ENCODE assay signal across 22 cellular contexts in the genomic region with DNA sequence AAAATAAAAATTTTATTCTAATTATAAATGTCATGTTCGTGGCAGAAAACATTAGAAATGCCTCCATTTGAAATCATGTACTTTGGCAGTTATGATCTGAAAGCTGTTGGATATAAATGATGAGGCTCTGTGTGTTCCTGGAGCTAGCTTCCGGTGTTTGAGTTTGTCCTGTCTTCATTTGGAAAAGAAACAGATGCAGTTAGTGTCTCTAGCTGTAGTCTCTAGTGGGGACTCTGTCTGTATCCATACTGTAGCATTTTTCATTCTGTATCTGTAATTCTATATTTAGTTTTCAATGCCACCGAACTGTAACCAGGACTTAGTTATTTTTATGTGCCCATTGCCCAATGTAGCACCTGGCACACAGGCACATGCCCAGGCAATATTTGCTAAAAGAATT.
"Had no signal": no experiment of that assay in that cellular context is flagged by ENCODE, and none has a peak within 500 bp of the region (broad histone marks: within the 10 kb centered on the region; RNA-seq: fewer than 3 reads in every experiment).

No MANE protein-coding gene starts in this region.

- H3K27me3 ChIP-seq: neural progenitor cell, stomach, thyroid gland had no signal

- H3K27ac ChIP-seq: coronary artery, neural progenitor cell, parathyroid adenoma, stomach, thyroid gland had no signal

- ATAC-seq: effector memory CD8-positive, alpha-beta T cell; left lobe of liver; mucosa of descending colon; natural killer cell treated with Interleukin-12 subunit alpha and Interleukin-12 subunit beta and Interleukin-15 and Interleukin-18, amount 100 ng/mL, for 72 hours; sciatic nerve; stimulated activated effector memory CD8-positive, alpha-beta T cell treated with anti-CD3 and anti-CD28 coated beads, Interleukin-12 subunit alpha, Interleukin-12 subunit beta, amount 100 ng/mL, for 72 hours had no signal

- DNase-seq: effector memory CD8-positive, alpha-beta T cell; erythroblast; head of caudate nucleus; mesenchymal stem cell; mucosa of descending colon; naive B cell; stimulated activated CD4-positive, alpha-beta T cell treated with anti-CD3 and anti-CD28 coated beads, Interleukin-2, amount 100 ng/mL, for 24 hours; stimulated activated CD4-positive, alpha-beta T cell treated with anti-CD3 and anti-CD28 coated beads, Interleukin-4, amount 100 ng/mL, for 24 hours; stimulated activated naive CD4-positive, alpha-beta T cell treated with Interleukin-2 at 50 U/mL for 16 hours; stomach; thyroid gland had no signal

- H2AFZ ChIP-seq: neural progenitor cell, parathyroid adenoma had no signal

- H3K27ac Mint-ChIP-seq: effector memory CD8-positive, alpha-beta T cell; mesothelial cell of epicardium; natural killer cell treated with Interleukin-12 subunit alpha and Interleukin-12 subunit beta and Interleukin-15 and Interleukin-18, amount 100 ng/mL, for 72 hours; neural progenitor cell; progenitor cell of endocrine pancreas; stimulated activated effector memory CD8-positive, alpha-beta T cell treated with anti-CD3 and anti-CD28 coated beads, Interleukin-12 subunit alpha, Interleukin-12 subunit beta, amount 100 ng/mL, for 72 hours; type B pancreatic cell had no signal

- H3K4me3 Mint-ChIP-seq: effector memory CD8-positive, alpha-beta T cell; mesothelial cell of epicardium; naive B cell; natural killer cell treated with Interleukin-12 subunit alpha and Interleukin-12 subunit beta and Interleukin-15 and Interleukin-18, amount 100 ng/mL, for 72 hours; neural progenitor cell; stimulated activated effector memory CD8-positive, alpha-beta T cell treated with anti-CD3 and anti-CD28 coated beads, Interleukin-12 subunit alpha, Interleukin-12 subunit beta, amount 100 ng/mL, for 72 hours; type B pancreatic cell had no signal

- H3K4me3 ChIP-seq: coronary artery, lung, mucosa of descending colon, neural progenitor cell, stomach, thyroid gland had no signal

- H3K4me2 ChIP-seq: neural progenitor cell had no signal

- H3K79me2 ChIP-seq: parathyroid adenoma had no signal

- H3K27me3 Mint-ChIP-seq: effector memory CD8-positive, alpha-beta T cell; naive B cell; natural killer cell treated with Interleukin-12 subunit alpha and Interleukin-12 subunit beta and Interleukin-15 and Interleukin-18, amount 100 ng/mL, for 72 hours; progenitor cell of endocrine pancreas; type B pancreatic cell had no signal

- H3K36me3 ChIP-seq: neural progenitor cell, stomach, thyroid gland had no signal

- H3K9ac ChIP-seq: neural progenitor cell, parathyroid adenoma had no signal

- H3K4me1 ChIP-seq: stomach had no signal

- H3K36me3 Mint-ChIP-seq: natural killer cell treated with Interleukin-12 subunit alpha and Interleukin-12 subunit beta and Interleukin-15 and Interleukin-18, amount 100 ng/mL, for 72 hours; stimulated activated effector memory CD8-positive, alpha-beta T cell treated with anti-CD3 and anti-CD28 coated beads, Interleukin-12 subunit alpha, Interleukin-12 subunit beta, amount 100 ng/mL, for 72 hours; type B pancreatic cell had no signal

- H3K4me1 Mint-ChIP-seq: stimulated activated effector memory CD8-positive, alpha-beta T cell treated with anti-CD3 and anti-CD28 coated beads, Interleukin-12 subunit alpha, Interleukin-12 subunit beta, amount 100 ng/mL, for 72 hours had no signal

- H3K9me3 Mint-ChIP-seq: effector memory CD8-positive, alpha-beta T cell; mesothelial cell of epicardium; naive B cell; natural killer cell treated with Interleukin-12 subunit alpha and Interleukin-12 subunit beta and Interleukin-15 and Interleukin-18, amount 100 ng/mL, for 72 hours; type B pancreatic cell had no signal

- H3K9me3 ChIP-seq: mucosa of descending colon, stomach, thyroid gland had no signal
